27 cellular contexts compared by ENCODE assay signal in the genomic region with DNA sequence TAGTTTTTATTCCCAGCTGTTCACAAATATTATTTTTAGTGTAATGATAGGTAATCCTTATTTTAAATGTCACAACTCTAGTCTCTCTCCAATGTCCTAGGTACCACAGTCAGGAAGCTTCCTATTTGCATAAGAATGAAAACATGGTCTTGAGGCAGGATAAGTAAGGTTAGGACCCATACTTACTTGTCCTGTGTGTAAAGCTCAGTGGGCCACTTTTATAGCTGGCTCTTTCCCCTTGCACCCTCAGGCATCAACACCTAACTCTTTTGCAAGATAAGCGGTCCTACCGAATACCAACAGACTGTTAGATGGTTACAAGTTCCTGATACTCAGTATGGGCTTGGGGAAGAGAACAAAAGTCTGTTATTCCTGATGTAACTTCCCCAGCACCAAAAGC.
"Had no signal": no experiment of that assay in that cellular context is flagged by ENCODE, and none has a peak within 500 bp of the region (broad histone marks: within the 10 kb centered on the region; RNA-seq: fewer than 3 reads in every experiment).

No MANE protein-coding gene starts in this region.

- H3K4me3 ChIP-seq: left lung, lung, neural progenitor cell, ovary, right atrium auricular region, right lobe of liver, smooth muscle cell, stomach, testis, thyroid gland, transverse colon, upper lobe of left lung, vagina had no signal

- H3K27me3 ChIP-seq: left lung, neural progenitor cell, ovary, right atrium auricular region, right lobe of liver, stomach, testis, thyroid gland, transverse colon, upper lobe of left lung, vagina had no signal

- H3K27me3 Mint-ChIP-seq: naive B cell; progenitor cell of endocrine pancreas; stimulated activated naive B cell treated with anti-CD40 and anti-IgM and Interleukin-4, amounts not matched to agents 10 μg/mL and 1 μg/mL and 100 μg/mL, for 72 hours had no signal

- H3K9ac ChIP-seq: neural progenitor cell had no signal

- H3K36me3 Mint-ChIP-seq: immature natural killer cell; mesothelial cell of epicardium; naive B cell; natural killer cell; neural progenitor cell; stimulated activated naive B cell treated with anti-CD40 and anti-IgM and Interleukin-4, amounts not matched to agents 10 μg/mL and 1 μg/mL and 100 μg/mL, for 72 hours had no signal

- ATAC-seq: left colon; left lung; natural killer cell; right lobe of liver; stimulated activated naive B cell treated with anti-CD40 and anti-IgM and Interleukin-4, amounts not matched to agents 10 μg/mL and 1 μg/mL and 100 μg/mL, for 72 hours; stimulated activated naive CD8-positive, alpha-beta T cell treated with anti-CD3 and anti-CD28 coated beads, Interleukin-15, Interleukin-2, amounts not matched to agents 100 U/mL and 50 U/mL, for 24 hours had no signal

- H3K27ac ChIP-seq: left lung, neural progenitor cell, ovary, right atrium auricular region, right lobe of liver, stomach, testis, thyroid gland, transverse colon, upper lobe of left lung, vagina had no signal

- DNase-seq: hippocampal formation; immature natural killer cell; kidney glomerular epithelial cell; left colon; left lung; mesendoderm; naive B cell; natural killer cell; nephron progenitor cell; ovary; right lobe of liver; stimulated activated CD4-positive, alpha-beta T cell treated with anti-CD3 and anti-CD28 coated beads, Interleukin-1b, Interleukin-23, amount 100 ng/mL, for 48 hours; stimulated activated CD4-positive, alpha-beta T cell treated with anti-CD3 and anti-CD28 coated beads, Interleukin-2, amount 100 ng/mL, for 48 hours; stimulated activated naive B cell treated with anti-CD40 and anti-IgM and Interleukin-4, amounts not matched to agents 10 μg/mL and 1 μg/mL and 100 μg/mL, for 72 hours; stimulated activated naive CD8-positive, alpha-beta T cell treated with anti-CD3 and anti-CD28 coated beads, Interleukin-15, Interleukin-2, amounts not matched to agents 100 U/mL and 50 U/mL, for 24 hours; stomach; testis; thyroid gland; transverse colon; upper lobe of left lung had no signal

- H3K36me3 ChIP-seq: left lung, neural progenitor cell, ovary, right atrium auricular region, right lobe of liver, stomach, thyroid gland, transverse colon, upper lobe of left lung, vagina had no signal

- H3K9me3 ChIP-seq: left lung, ovary, right atrium auricular region, right lobe of liver, stomach, testis, thyroid gland, transverse colon, upper lobe of left lung, vagina had no signal

- H3K4me3 Mint-ChIP-seq: immature natural killer cell; mesothelial cell of epicardium; naive B cell; natural killer cell; nephron progenitor cell; neural progenitor cell; stimulated activated naive B cell treated with anti-CD40 and anti-IgM and Interleukin-4, amounts not matched to agents 10 μg/mL and 1 μg/mL and 100 μg/mL, for 72 hours had no signal

- H3K4me2 ChIP-seq: neural progenitor cell, smooth muscle cell had no signal

- H3K4me1 ChIP-seq: left lung, neural progenitor cell, right atrium auricular region, right lobe of liver, stomach, testis, thyroid gland, transverse colon, upper lobe of left lung, vagina had no signal

- H3K9me3 Mint-ChIP-seq: mesothelial cell of epicardium, nephron progenitor cell, neural progenitor cell had no signal

- H3K4me1 Mint-ChIP-seq: immature natural killer cell; naive B cell; natural killer cell; neural progenitor cell; stimulated activated naive B cell treated with anti-CD40 and anti-IgM and Interleukin-4, amounts not matched to agents 10 μg/mL and 1 μg/mL and 100 μg/mL, for 72 hours had no signal

- H2AFZ ChIP-seq: neural progenitor cell had no signal

- H3K27ac Mint-ChIP-seq: immature natural killer cell; mesothelial cell of epicardium; naive B cell; natural killer cell; nephron progenitor cell; neural progenitor cell; progenitor cell of endocrine pancreas; stimulated activated naive B cell treated with anti-CD40 and anti-IgM and Interleukin-4, amounts not matched to agents 10 μg/mL and 1 μg/mL and 100 μg/mL, for 72 hours had no signal
